16 cellular contexts compared by ENCODE assay signal in genomic region chr10:80156216-80156615, GRCh38. TPM values are rescaled to one million over a fixed set of nuclear protein-coding genes. Genes with fewer than 3 reads are reported as not detected.
A peak's percentile ranks its signal among the peaks of the same experiment; 100 is the strongest.
DNase-seq lines count a peak whose midpoint lies in the region; ATAC-seq and TF ChIP-seq lines count a peak whose summit lies in the region.
"Had no signal": no experiment of that assay in that cellular context is flagged by ENCODE, and none has a peak within 500 bp of the region (broad histone marks: within the 10 kb centered on the region; RNA-seq: fewer than 3 reads in every experiment).

No MANE protein-coding gene starts in this region.

- DNase-seq in AG10803 (ENCODE audit: low read depth): peak; percentile 77
- DNase-seq in RWPE1 (ENCODE audit: low spot score): no peak
- no peak for DNase-seq in esophagus squamous epithelium (lab: John Stamatoyannopoulos, UW)
- no peak for DNase-seq in NCI-H146 (lab: John Stamatoyannopoulos, UW)
- no peak for DNase-seq in GM13976 (ENCODE audit: low spot score)
- DNase-seq in kidney glomerular epithelial cell (lab: John Stamatoyannopoulos, UW): no peak
- DNase-seq: adrenal gland; effector memory CD8-positive, alpha-beta T cell; NCI-H2029 treated with DMSO at 0.1 percent for 48 hours; T-helper 1 cell had no signal

- POLR2A ChIA-PET in RWPE1 (lab: Yijun Ruan, JAX; ENCODE audit: low non-redundant PET): no interaction called here

- CTCF ChIA-PET in RWPE1 (lab: Yijun Ruan, JAX): interaction anchor here (0.6 to 1.5 kb wide), 4 partner anchors 66 to 110 kb away, joined by 3 to 4 read pairs (median 3); no protein-coding TSS in a partner anchor

- H3K27me3 ChIP-seq in esophagus squamous epithelium (no peaks in the 10 kb centered on the region), skeletal muscle satellite cell (ENCODE audit: control insufficient read depth, insufficient read depth, low read length) (no peaks in the 10 kb centered on the region)
- H3K27me3 ChIP-seq: adrenal gland had no signal

- TF ChIP-seq CTCF in AG10803 (conservative IDR thresholded peaks at IDR 0.05; ENCODE audit: low read length): no peak
- TF ChIP-seq CTCF in RWPE1 (conservative IDR thresholded peaks at IDR 0.05; ENCODE audit: low read depth): no peak
- no peak for TF ChIP-seq CTCF in esophagus squamous epithelium (IDR thresholded peaks at IDR 0.05)
- no peak for TF ChIP-seq CTCF in GM13976 (IDR thresholded peaks at IDR 0.05; ENCODE audit: borderline replicate concordance, control extremely low read depth, extremely low read depth, insufficient read depth, missing control alignments)

- peaks cover 18 to 100% (median 41%) of the 10 kb centered on the region in 3 donors for H3K36me3 ChIP-seq in esophagus squamous epithelium
- peaks cover 58% of the 10 kb centered on the region for H3K36me3 ChIP-seq in skeletal muscle satellite cell (ENCODE audit: insufficient read depth, low read length)

- H3K4me2 ChIP-seq in skeletal muscle satellite cell (ENCODE audit: low read length): no peak overlapping the region
- H3K4me2 ChIP-seq: KMS-11 had no signal

- 82 to 85% methylated on average over 5 of the region's 5 CpGs for WGBS in esophagus squamous epithelium, 2 donors

- no peak for TF ChIP-seq POLR2A in esophagus squamous epithelium (IDR thresholded peaks at IDR 0.05)

- intact Hi-C loops in esophagus squamous epithelium (cut with DNase I): no loop called here

- peaks cover 15 to 64% (median 47%) of the 10 kb centered on the region in 3 donors for H3K4me1 ChIP-seq in esophagus squamous epithelium
- H3K4me1 ChIP-seq in skeletal muscle satellite cell (ENCODE audit: control insufficient read depth, insufficient read depth, low read length): peaks cover 44% of the 10 kb centered on the region

- H3K27ac ChIP-seq in RWPE1: peak overlapping the region; percentile 97
- peak overlapping the region in 3 of 4 donors; percentile 74 to 92 (median 85) for H3K27ac ChIP-seq in esophagus squamous epithelium
- H3K27ac ChIP-seq: KMS-11 had no signal

- no peak for ATAC-seq in GM19452 (IDR thresholded peaks at IDR 0.05; ENCODE audit: unreplicated experiment)
- ATAC-seq: effector memory CD8-positive, alpha-beta T cell had no signal

- H3K4me3 ChIP-seq in AG10803 (ENCODE audit: low read length): no peak overlapping the region
- no peak overlapping the region for H3K4me3 ChIP-seq in esophagus squamous epithelium
- H3K4me3 ChIP-seq in skeletal muscle satellite cell (ENCODE audit: low read length): no peak overlapping the region
- H3K4me3 ChIP-seq: adrenal gland, lung had no signal

- H3K9ac ChIP-seq in skeletal muscle satellite cell (ENCODE audit: low read depth, low read length): peak overlapping the region; percentile 58
- H3K9ac ChIP-seq: KMS-11 had no signal

- in situ Hi-C loops in GM13976 (cut with MboI; ENCODE audit: low sequenced_read_pairs, unreplicated experiment): loop anchor here (10.0 kb wide), 1 partner anchor 69 kb away; no protein-coding TSS in a partner anchor

- H3K9me3 ChIP-seq in esophagus squamous epithelium: no peaks in the 10 kb centered on the region
- no peaks in the 10 kb centered on the region for H3K9me3 ChIP-seq in skeletal muscle satellite cell (replicated peaks; ENCODE audit: low read length)
- H3K9me3 ChIP-seq: adrenal gland had no signal

RNA-seq across cellular contexts. Expression of gene PLAC9, which starts 23.7 kb away (rescaled TPM):
- 10 to 100 TPM in 1 of 4 donors, 1 to 10 TPM in 3; 2.7 to 22.1 (median 3.0) TPM for total RNA-seq in esophagus squamous epithelium
- total RNA-seq in skeletal muscle satellite cell (2012; rRNA removed): 17.2 and 32.1 TPM in 2 replicates
- total RNA-seq: activated CD8-positive, alpha-beta memory T cell treated with anti-CD3 and anti-CD28 coated beads for 36 hours; renal cortical epithelial cell had no signal

RNA-seq across cellular contexts. Expression of gene ANXA11, which starts 49.1 kb away (rescaled TPM):
- 100 to 1,000 TPM; 131 to 243 (median 163) TPM for total RNA-seq in esophagus squamous epithelium
- total RNA-seq in skeletal muscle satellite cell (2012; rRNA removed): 55.3 and 86.7 TPM in 2 replicates
